1 cellular context compared by ENCODE assay signal in the genomic region with DNA sequence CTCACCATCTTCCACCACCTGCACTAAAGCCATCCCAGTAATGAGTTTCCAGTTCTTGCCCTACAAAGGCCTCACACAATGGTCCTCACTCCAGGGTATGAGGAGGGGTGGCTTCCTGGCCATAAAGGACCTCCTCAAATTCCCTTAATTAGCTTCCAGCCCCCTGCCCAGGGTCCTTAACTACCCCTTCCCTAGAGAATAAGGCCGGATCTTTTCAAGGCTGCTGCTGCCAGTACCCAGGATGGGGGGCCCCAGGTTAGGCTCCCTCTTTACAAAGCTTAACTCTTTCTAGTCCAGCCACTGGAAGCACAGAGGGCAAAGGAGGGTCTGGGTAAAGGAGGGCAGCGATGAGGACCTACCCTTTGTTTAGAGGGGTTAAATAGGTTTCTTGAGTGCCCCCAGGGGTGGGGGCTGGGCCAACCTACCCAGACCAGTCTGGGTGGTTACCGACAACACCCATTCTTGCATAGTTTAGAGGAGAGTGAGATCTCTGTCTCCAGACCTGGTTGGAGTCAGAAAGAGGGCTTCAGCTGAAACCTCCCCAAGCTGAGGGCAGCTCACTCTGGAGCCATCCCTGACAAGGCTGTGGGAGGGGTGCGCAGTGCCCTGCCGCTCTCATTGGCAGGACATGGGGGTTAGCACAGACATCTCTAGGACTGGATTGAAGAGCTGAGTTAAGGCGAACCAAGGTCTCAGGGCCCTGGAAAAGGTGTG.
A peak's percentile ranks its signal among the peaks of the same experiment; 100 is the strongest.
TF ChIP-seq lines count a peak whose summit lies in the region.

No MANE protein-coding gene starts in this region.

TF ChIP-seq in HepG2, 621 proteins besides CTCF, POLR2A, EP300 and RAD21 (continues in another document):
- no peak for TF ChIP-seq MXD4 (CRISPR knock-in tag; IDR thresholded peaks at IDR 0.05)
- TF ChIP-seq, protein P1, sequence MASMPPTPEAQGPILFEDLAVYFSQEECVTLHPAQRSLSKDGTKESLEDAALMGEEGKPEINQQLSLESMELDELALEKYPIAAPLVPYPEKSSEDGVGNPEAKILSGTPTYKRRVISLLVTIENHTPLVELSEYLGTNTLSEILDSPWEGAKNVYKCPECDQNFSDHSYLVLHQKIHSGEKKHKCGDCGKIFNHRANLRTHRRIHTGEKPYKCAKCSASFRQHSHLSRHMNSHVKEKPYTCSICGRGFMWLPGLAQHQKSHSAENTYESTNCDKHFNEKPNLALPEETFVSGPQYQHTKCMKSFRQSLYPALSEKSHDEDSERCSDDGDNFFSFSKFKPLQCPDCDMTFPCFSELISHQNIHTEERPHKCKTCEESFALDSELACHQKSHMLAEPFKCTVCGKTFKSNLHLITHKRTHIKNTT (CRISPR knock-in tag; IDR thresholded peaks at IDR 0.05): no peak
- TF ChIP-seq ZNF652 (CRISPR knock-in tag; IDR thresholded peaks at IDR 0.05; ENCODE audit: borderline replicate concordance, low read depth): peak; percentile 87
- peak; percentile 66 for TF ChIP-seq PATZ1 (CRISPR knock-in tag; IDR thresholded peaks at IDR 0.05)
- no peak for TF ChIP-seq ZNF3 (CRISPR knock-in tag; IDR thresholded peaks at IDR 0.05)
- no peak for TF ChIP-seq ARID4A (CRISPR knock-in tag; IDR thresholded peaks at IDR 0.05; ENCODE audit: borderline replicate concordance)
- no peak for TF ChIP-seq ZBTB38 (CRISPR knock-in tag; IDR thresholded peaks at IDR 0.05)
- TF ChIP-seq, protein P2, sequence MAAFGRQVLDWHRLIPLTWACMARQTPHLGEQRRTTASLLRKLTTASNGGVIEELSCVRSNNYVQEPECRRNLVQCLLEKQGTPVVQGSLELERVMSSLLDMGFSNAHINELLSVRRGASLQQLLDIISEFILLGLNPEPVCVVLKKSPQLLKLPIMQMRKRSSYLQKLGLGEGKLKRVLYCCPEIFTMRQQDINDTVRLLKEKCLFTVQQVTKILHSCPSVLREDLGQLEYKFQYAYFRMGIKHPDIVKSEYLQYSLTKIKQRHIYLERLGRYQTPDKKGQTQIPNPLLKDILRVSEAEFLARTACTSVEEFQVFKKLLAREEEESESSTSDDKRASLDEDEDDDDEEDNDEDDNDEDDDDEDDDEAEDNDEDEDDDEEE (CRISPR knock-in tag; IDR thresholded peaks at IDR 0.05): 0 out of 2 replicates have a peak, but pooled peaks have one; percentile 32
- TF ChIP-seq NFYC (CRISPR knock-in tag; IDR thresholded peaks at IDR 0.05): no peak
- no peak for TF ChIP-seq BHLHE40 (IDR thresholded peaks at IDR 0.05; ENCODE audit: low read length)
- 0 out of 2 replicates have a peak, but pooled peaks have one; percentile 16 for TF ChIP-seq SAP130 (CRISPR knock-in tag; IDR thresholded peaks at IDR 0.05; ENCODE audit: low read depth)
- TF ChIP-seq ZNF296 (CRISPR knock-in tag; conservative IDR thresholded peaks at IDR 0.05): 0 out of 2 replicates have a peak, but pooled peaks have one; percentile 11
- TF ChIP-seq ZNF891 (CRISPR knock-in tag; IDR thresholded peaks at IDR 0.05): 0 out of 2 replicates have a peak, but pooled peaks have one; percentile 8
- no peak for TF ChIP-seq ZNF451 (CRISPR knock-in tag; IDR thresholded peaks at IDR 0.05)
- no peak for TF ChIP-seq ZBTB7A (CRISPR knock-in tag; IDR thresholded peaks at IDR 0.05)
- 0 out of 2 replicates have a peak, but pooled peaks have one; percentile 3 for TF ChIP-seq ZNF766 (CRISPR knock-in tag; IDR thresholded peaks at IDR 0.05; ENCODE audit: borderline replicate concordance)
- no peak for TF ChIP-seq FOXK1 (CRISPR knock-in tag; IDR thresholded peaks at IDR 0.05; ENCODE audit: borderline replicate concordance, low read depth)
- TF ChIP-seq, protein P3, sequence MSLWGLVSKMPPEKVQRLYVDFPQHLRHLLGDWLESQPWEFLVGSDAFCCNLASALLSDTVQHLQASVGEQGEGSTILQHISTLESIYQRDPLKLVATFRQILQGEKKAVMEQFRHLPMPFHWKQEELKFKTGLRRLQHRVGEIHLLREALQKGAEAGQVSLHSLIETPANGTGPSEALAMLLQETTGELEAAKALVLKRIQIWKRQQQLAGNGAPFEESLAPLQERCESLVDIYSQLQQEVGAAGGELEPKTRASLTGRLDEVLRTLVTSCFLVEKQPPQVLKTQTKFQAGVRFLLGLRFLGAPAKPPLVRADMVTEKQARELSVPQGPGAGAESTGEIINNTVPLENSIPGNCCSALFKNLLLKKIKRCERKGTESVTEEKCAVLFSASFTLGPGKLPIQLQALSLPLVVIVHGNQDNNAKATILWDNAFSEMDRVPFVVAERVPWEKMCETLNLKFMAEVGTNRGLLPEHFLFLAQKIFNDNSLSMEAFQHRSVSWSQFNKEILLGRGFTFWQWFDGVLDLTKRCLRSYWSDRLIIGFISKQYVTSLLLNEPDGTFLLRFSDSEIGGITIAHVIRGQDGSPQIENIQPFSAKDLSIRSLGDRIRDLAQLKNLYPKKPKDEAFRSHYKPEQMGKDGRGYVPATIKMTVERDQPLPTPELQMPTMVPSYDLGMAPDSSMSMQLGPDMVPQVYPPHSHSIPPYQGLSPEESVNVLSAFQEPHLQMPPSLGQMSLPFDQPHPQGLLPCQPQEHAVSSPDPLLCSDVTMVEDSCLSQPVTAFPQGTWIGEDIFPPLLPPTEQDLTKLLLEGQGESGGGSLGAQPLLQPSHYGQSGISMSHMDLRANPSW (CRISPR knock-in tag; IDR thresholded peaks at IDR 0.05; ENCODE audit: borderline replicate concordance): 0 out of 2 replicates have a peak, but pooled peaks have one; percentile 22
- TF ChIP-seq ZNF75D (CRISPR knock-in tag; IDR thresholded peaks at IDR 0.05; ENCODE audit: borderline replicate concordance): no peak
- no peak for TF ChIP-seq KIAA2018 (CRISPR knock-in tag; IDR thresholded peaks at IDR 0.05; ENCODE audit: borderline replicate concordance)
- no peak for TF ChIP-seq PRMT3 (CRISPR knock-in tag; IDR thresholded peaks at IDR 0.05; ENCODE audit: borderline replicate concordance, low read depth)
- TF ChIP-seq REPIN1 (CRISPR knock-in tag; IDR thresholded peaks at IDR 0.05; ENCODE audit: borderline replicate concordance, low read depth): no peak
- TF ChIP-seq, protein P4, sequence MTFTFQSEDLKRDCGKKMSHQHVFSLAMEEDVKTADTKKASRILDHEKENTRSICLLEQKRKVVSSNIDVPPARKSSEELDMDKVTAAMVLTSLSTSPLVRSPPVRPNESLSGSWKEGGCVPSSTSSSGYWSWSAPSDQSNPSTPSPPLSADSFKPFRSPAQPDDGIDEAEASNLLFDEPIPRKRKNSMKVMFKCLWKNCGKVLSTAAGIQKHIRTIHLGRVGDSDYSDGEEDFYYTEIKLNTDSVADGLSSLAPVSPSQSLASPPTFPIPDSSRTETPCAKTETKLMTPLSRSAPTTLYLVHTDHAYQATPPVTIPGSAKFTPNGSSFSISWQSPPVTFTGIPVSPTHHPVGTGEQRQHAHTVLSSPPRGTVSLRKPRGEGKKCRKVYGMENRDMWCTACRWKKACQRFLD (CRISPR knock-in tag; IDR thresholded peaks at IDR 0.05; ENCODE audit: borderline replicate concordance): no peak
- TF ChIP-seq ZNF616 (CRISPR knock-in tag; IDR thresholded peaks at IDR 0.05; ENCODE audit: low read depth): no peak
- TF ChIP-seq, protein P5, sequence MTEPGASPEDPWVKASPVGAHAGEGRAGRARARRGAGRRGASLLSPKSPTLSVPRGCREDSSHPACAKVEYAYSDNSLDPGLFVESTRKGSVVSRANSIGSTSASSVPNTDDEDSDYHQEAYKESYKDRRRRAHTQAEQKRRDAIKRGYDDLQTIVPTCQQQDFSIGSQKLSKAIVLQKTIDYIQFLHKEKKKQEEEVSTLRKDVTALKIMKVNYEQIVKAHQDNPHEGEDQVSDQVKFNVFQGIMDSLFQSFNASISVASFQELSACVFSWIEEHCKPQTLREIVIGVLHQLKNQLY (CRISPR knock-in tag; IDR thresholded peaks at IDR 0.05): no peak
- no peak for TF ChIP-seq ZNF282 (IDR thresholded peaks at IDR 0.05; ENCODE audit: partially characterized antibody)
